ENCODE assay signal across 2 cellular contexts in the genomic region with DNA sequence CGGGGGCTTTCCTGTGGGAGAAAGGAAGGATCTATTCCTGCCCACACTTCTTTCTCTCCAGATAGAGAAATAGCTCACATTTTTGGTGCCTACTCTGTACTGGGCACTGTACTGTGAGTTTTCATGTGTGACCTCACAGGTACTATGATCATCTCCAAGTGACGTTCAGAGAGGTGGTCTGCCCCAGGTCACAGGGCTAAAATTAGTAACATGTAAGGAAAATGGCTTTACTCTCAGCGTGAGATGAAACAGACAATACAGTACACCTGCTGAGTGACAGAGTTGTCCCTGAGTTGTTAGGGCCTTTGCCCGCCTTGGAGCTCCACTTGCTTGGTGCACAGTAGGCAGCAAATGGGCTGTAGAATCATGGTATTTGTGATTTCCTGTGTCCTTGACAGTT.
TF ChIP-seq lines count a peak whose summit lies in the region.

No MANE protein-coding gene starts in this region.

TF ChIP-seq in H1, 55 proteins besides CTCF, POLR2A, EP300 and RAD21:
- TF ChIP-seq CBX8 (IDR thresholded peaks at IDR 0.05; ENCODE audit: borderline replicate concordance, low read depth, low read length), result no peak
- TF ChIP-seq, protein P1, sequence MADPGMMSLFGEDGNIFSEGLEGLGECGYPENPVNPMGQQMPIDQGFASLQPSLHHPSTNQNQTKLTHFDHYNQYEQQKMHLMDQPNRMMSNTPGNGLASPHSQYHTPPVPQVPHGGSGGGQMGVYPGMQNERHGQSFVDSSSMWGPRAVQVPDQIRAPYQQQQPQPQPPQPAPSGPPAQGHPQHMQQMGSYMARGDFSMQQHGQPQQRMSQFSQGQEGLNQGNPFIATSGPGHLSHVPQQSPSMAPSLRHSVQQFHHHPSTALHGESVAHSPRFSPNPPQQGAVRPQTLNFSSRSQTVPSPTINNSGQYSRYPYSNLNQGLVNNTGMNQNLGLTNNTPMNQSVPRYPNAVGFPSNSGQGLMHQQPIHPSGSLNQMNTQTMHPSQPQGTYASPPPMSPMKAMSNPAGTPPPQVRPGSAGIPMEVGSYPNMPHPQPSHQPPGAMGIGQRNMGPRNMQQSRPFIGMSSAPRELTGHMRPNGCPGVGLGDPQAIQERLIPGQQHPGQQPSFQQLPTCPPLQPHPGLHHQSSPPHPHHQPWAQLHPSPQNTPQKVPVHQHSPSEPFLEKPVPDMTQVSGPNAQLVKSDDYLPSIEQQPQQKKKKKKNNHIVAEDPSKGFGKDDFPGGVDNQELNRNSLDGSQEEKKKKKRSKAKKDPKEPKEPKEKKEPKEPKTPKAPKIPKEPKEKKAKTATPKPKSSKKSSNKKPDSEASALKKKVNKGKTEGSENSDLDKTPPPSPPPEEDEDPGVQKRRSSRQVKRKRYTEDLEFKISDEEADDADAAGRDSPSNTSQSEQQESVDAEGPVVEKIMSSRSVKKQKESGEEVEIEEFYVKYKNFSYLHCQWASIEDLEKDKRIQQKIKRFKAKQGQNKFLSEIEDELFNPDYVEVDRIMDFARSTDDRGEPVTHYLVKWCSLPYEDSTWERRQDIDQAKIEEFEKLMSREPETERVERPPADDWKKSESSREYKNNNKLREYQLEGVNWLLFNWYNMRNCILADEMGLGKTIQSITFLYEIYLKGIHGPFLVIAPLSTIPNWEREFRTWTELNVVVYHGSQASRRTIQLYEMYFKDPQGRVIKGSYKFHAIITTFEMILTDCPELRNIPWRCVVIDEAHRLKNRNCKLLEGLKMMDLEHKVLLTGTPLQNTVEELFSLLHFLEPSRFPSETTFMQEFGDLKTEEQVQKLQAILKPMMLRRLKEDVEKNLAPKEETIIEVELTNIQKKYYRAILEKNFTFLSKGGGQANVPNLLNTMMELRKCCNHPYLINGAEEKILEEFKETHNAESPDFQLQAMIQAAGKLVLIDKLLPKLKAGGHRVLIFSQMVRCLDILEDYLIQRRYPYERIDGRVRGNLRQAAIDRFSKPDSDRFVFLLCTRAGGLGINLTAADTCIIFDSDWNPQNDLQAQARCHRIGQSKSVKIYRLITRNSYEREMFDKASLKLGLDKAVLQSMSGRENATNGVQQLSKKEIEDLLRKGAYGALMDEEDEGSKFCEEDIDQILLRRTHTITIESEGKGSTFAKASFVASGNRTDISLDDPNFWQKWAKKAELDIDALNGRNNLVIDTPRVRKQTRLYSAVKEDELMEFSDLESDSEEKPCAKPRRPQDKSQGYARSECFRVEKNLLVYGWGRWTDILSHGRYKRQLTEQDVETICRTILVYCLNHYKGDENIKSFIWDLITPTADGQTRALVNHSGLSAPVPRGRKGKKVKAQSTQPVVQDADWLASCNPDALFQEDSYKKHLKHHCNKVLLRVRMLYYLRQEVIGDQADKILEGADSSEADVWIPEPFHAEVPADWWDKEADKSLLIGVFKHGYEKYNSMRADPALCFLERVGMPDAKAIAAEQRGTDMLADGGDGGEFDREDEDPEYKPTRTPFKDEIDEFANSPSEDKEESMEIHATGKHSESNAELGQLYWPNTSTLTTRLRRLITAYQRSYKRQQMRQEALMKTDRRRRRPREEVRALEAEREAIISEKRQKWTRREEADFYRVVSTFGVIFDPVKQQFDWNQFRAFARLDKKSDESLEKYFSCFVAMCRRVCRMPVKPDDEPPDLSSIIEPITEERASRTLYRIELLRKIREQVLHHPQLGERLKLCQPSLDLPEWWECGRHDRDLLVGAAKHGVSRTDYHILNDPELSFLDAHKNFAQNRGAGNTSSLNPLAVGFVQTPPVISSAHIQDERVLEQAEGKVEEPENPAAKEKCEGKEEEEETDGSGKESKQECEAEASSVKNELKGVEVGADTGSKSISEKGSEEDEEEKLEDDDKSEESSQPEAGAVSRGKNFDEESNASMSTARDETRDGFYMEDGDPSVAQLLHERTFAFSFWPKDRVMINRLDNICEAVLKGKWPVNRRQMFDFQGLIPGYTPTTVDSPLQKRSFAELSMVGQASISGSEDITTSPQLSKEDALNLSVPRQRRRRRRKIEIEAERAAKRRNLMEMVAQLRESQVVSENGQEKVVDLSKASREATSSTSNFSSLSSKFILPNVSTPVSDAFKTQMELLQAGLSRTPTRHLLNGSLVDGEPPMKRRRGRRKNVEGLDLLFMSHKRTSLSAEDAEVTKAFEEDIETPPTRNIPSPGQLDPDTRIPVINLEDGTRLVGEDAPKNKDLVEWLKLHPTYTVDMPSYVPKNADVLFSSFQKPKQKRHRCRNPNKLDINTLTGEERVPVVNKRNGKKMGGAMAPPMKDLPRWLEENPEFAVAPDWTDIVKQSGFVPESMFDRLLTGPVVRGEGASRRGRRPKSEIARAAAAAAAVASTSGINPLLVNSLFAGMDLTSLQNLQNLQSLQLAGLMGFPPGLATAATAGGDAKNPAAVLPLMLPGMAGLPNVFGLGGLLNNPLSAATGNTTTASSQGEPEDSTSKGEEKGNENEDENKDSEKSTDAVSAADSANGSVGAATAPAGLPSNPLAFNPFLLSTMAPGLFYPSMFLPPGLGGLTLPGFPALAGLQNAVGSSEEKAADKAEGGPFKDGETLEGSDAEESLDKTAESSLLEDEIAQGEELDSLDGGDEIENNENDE (IDR thresholded peaks at IDR 0.05; ENCODE audit: insufficient replicate concordance, low read length), result no peak
- no peak for TF ChIP-seq ZNF274 (IDR thresholded peaks at IDR 0.05; ENCODE audit: borderline replicate concordance, extremely low read depth, low read length)
- TF ChIP-seq, protein P2, sequence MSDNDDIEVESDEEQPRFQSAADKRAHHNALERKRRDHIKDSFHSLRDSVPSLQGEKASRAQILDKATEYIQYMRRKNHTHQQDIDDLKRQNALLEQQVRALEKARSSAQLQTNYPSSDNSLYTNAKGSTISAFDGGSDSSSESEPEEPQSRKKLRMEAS (IDR thresholded peaks at IDR 0.05), result no peak
- no peak for TF ChIP-seq SIRT6 (IDR thresholded peaks at IDR 0.05; ENCODE audit: low read length)
- TF ChIP-seq JUND (IDR thresholded peaks at IDR 0.05; ENCODE audit: low read length), result no peak

TF ChIP-seq in HepG2, 621 proteins besides CTCF, POLR2A, EP300 and RAD21:
- no peak for TF ChIP-seq ZNF101 (CRISPR knock-in tag; IDR thresholded peaks at IDR 0.05; ENCODE audit: borderline replicate concordance, low read depth)
- no peak for TF ChIP-seq ZNF570 (CRISPR knock-in tag; IDR thresholded peaks at IDR 0.05; ENCODE audit: borderline replicate concordance)
- TF ChIP-seq SSRP1 (CRISPR knock-in tag; IDR thresholded peaks at IDR 0.05), result no peak
- TF ChIP-seq RARA (CRISPR knock-in tag; IDR thresholded peaks at IDR 0.05), result no peak
